In genomic region chr13:94280845-94281244, GRCh38 we compare ENCODE assay signal across 20 cellular contexts.
A peak's percentile ranks its signal among the peaks of the same experiment; 100 is the strongest.
DNase-seq lines count a peak whose midpoint lies in the region; ATAC-seq and TF ChIP-seq lines count a peak whose summit lies in the region.
"Had no signal": no experiment of that assay in that cellular context is flagged by ENCODE, and none has a peak within 500 bp of the region (broad histone marks: within the 10 kb centered on the region; RNA-seq: fewer than 3 reads in every experiment).

No MANE protein-coding gene starts in this region.

- no peak overlapping the region for H4K8ac ChIP-seq in mesendoderm (ENCODE audit: low read depth, low read length)

- no peak overlapping the region for H4K5ac ChIP-seq in mesendoderm (ENCODE audit: low read length)

- peaks cover 25% of the 10 kb centered on the region for H3K4me1 Mint-ChIP-seq in osteocyte (ENCODE audit: unreplicated experiment)
- H3K4me1 Mint-ChIP-seq: CD4-positive, alpha-beta memory T cell; H9 had no signal

- TF ChIP-seq EP300 in Ishikawa (IDR thresholded peaks at IDR 0.05; ENCODE audit: borderline replicate concordance) = no peak

- no peaks in the 10 kb centered on the region for H3K27me3 Mint-ChIP-seq in osteocyte (ENCODE audit: unreplicated experiment)

- H3K36me3 Mint-ChIP-seq in osteocyte (ENCODE audit: unreplicated experiment) = peaks cover 17% of the 10 kb centered on the region

- no peak overlapping the region for H2BK15ac ChIP-seq in mesendoderm (replicated peaks; ENCODE audit: low read depth)

- H3K36me3 ChIP-seq in liver (ENCODE audit: control insufficient read depth in 4 of 4, insufficient read depth in 3 of 4, low read depth in 1 of 4, low read length in 3 of 4) (no peaks in the 10 kb centered on the region), right lobe of liver (no peaks in the 10 kb centered on the region), mesendoderm (ENCODE audit: control insufficient read depth, insufficient read depth, low read length) (no peaks in the 10 kb centered on the region)

- H3K23ac ChIP-seq in mesendoderm (ENCODE audit: low read length) = no peak overlapping the region

- H3K4me3 Mint-ChIP-seq in osteocyte (ENCODE audit: unreplicated experiment) = no peak overlapping the region
- H3K4me3 Mint-ChIP-seq: CD4-positive, alpha-beta memory T cell; H9; HFFc6 had no signal

- no peak overlapping the region for H3K9ac ChIP-seq in liver (ENCODE audit: low read depth in 1 of 2, low read length in 2 of 2)
- H3K9ac ChIP-seq in mesendoderm (ENCODE audit: low read length) = no peak overlapping the region
- H3K9ac ChIP-seq: GM23248 had no signal

- TF ChIP-seq CTCF in liver (IDR thresholded peaks at IDR 0.05; ENCODE audit: low read depth, low read length, missing input control) (no peak), right lobe of liver (IDR thresholded peaks at IDR 0.05) (no peak), astrocyte of the spinal cord (IDR thresholded peaks at IDR 0.05; ENCODE audit: low read depth, low read length) (no peak), osteocyte (IDR thresholded peaks at IDR 0.05) (no peak)

- H3K79me2 ChIP-seq in mesendoderm (ENCODE audit: control insufficient read depth, insufficient read depth, low read length) = no peaks in the 10 kb centered on the region

- H3K9me3 Mint-ChIP-seq in osteocyte (ENCODE audit: unreplicated experiment) = peaks cover 31% of the 10 kb centered on the region

- TF ChIP-seq RAD21 in liver (IDR thresholded peaks at IDR 0.05) (no peak), Ishikawa (IDR thresholded peaks at IDR 0.05; ENCODE audit: low read depth) (no peak)

- ATAC-seq in right lobe of liver (no peak), HG02623 (IDR thresholded peaks at IDR 0.05; ENCODE audit: unreplicated experiment) (no peak)
- ATAC-seq: HCT116 had no signal

- DNase-seq in right lobe of liver (no peak), astrocyte of the spinal cord (ENCODE audit: low read depth, low spot score) (peak; percentile 3), osteocyte (ENCODE audit: extremely low spot score, unreplicated experiment) (no peak), NCI-H2081 treated with DMSO at 0.1 percent for 48 hours (lab: John Stamatoyannopoulos, UW) (no peak), mesendoderm (no peak)
- DNase-seq: 8988T; C1 segment of cervical spinal cord; Calu3; CD4-positive, alpha-beta memory T cell; COR-L47; DMS53; DMS79 treated with DMSO at 0.1 percent for 48 hours; GF-D8; GM23248; H9; HFFc6 had no signal

- no peak overlapping the region for H2AK5ac ChIP-seq in mesendoderm (ENCODE audit: low read length)

- H3K27me3 ChIP-seq in liver (ENCODE audit: control insufficient read depth in 4 of 4, insufficient read depth in 4 of 4, low read length in 3 of 4) (no peaks in the 10 kb centered on the region), right lobe of liver (no peaks in the 10 kb centered on the region), mesendoderm (ENCODE audit: insufficient read depth, low read length, poor library complexity) (no peaks in the 10 kb centered on the region)

- H3K56ac ChIP-seq in mesendoderm (ENCODE audit: low read length) = no peak overlapping the region

- no peak overlapping the region for H3K4ac ChIP-seq in mesendoderm (ENCODE audit: low read depth, low read length)

- H3K4me1 ChIP-seq in liver (ENCODE audit: control insufficient read depth in 4 of 4, insufficient read depth in 4 of 4, low read length in 3 of 4) (no peaks in the 10 kb centered on the region), right lobe of liver (no peaks in the 10 kb centered on the region), mesendoderm (ENCODE audit: control insufficient read depth, low read depth, low read length) (no peaks in the 10 kb centered on the region)

- no peaks in the 10 kb centered on the region for H3K9me3 ChIP-seq in liver (ENCODE audit: control insufficient read depth in 4 of 4, low read length in 3 of 4)
- no peaks in the 10 kb centered on the region for H3K9me3 ChIP-seq in right lobe of liver

- H3K18ac ChIP-seq in mesendoderm (ENCODE audit: low read length) = no peak overlapping the region

- H3K27ac ChIP-seq in liver (ENCODE audit: low read depth in 1 of 2, low read length in 2 of 2) (no peak overlapping the region), right lobe of liver (no peak overlapping the region), mesendoderm (ENCODE audit: low read depth, low read length) (no peak overlapping the region)
- H3K27ac ChIP-seq: GM23248 had no signal

- no peak overlapping the region for H3K4me2 ChIP-seq in mesendoderm (ENCODE audit: low read length)

- H3K4me3 ChIP-seq in liver (ENCODE audit: low read depth in 1 of 3, low read length in 3 of 3) (no peak overlapping the region), right lobe of liver (no peak overlapping the region), astrocyte of the spinal cord (ENCODE audit: low read depth, low read length) (no peak overlapping the region), mesendoderm (ENCODE audit: low read length) (no peak overlapping the region)
- H3K4me3 ChIP-seq: GM23248 had no signal

- peak overlapping the region; percentile 63 for H3K27ac Mint-ChIP-seq in osteocyte (ENCODE audit: unreplicated experiment)
- H3K27ac Mint-ChIP-seq: CD4-positive, alpha-beta memory T cell; H9; HFFc6 had no signal

- H2BK5ac ChIP-seq in mesendoderm (ENCODE audit: low read length) = no peak overlapping the region

- no peak overlapping the region for H2BK120ac ChIP-seq in mesendoderm (ENCODE audit: low read depth, low read length)

- in situ Hi-C loops in astrocyte of the spinal cord (cut with HindIII; ENCODE audit: low sequenced_read_pairs) = no loop called here

- no peaks in the 10 kb centered on the region for H3K79me1 ChIP-seq in mesendoderm (ENCODE audit: low read length)

- no peak for TF ChIP-seq POLR2A in right lobe of liver (IDR thresholded peaks at IDR 0.05)

- intact Hi-C loops in right lobe of liver (cut with DNase I) = no loop called here

TF ChIP-seq in liver, 16 proteins besides CTCF, POLR2A, EP300 and RAD21:
- TF ChIP-seq JUND (IDR thresholded peaks at IDR 0.05) = no peak
- peak; percentile 84 for TF ChIP-seq REST (IDR thresholded peaks at IDR 0.05)
TF ChIP-seq in liver: peak in this region for 1.

TF ChIP-seq in Ishikawa, 13 proteins besides CTCF, POLR2A, EP300 and RAD21:
- TF ChIP-seq REST (IDR thresholded peaks at IDR 0.05; ENCODE audit: low read depth) = peak; percentile 78
- no peak for TF ChIP-seq EGR1 (IDR thresholded peaks at IDR 0.05)
